12 cellular contexts compared by ENCODE assay signal in genomic region chr18:58496937-58497336, GRCh38.
DNase-seq lines count a peak whose midpoint lies in the region; ATAC-seq, FAIRE-seq and TF ChIP-seq lines count a peak whose summit lies in the region.
"Had no signal": no experiment of that assay in that cellular context is flagged by ENCODE, and none has a peak within 500 bp of the region (broad histone marks: within the 10 kb centered on the region; RNA-seq: fewer than 3 reads in every experiment).

No MANE protein-coding gene starts in this region.

- H3K36me3 ChIP-seq in RWPE2 (ENCODE audit: low read depth) (no peaks in the 10 kb centered on the region), keratinocyte (ENCODE audit: control insufficient read depth in 2 of 2, extremely low read depth in 1 of 2, insufficient read depth in 2 of 2, low read length in 2 of 2) (no peaks in the 10 kb centered on the region)
- H3K36me3 ChIP-seq: vagina had no signal

- CTCF ChIA-PET in activated CD4-positive, alpha-beta T cell treated with anti-CD3 and anti-CD28 coated beads, Interleukin-2, amount 10 ng/mL, durations not matched to agents 7 days and 5 days (lab: Charles Lee) = interaction anchor here (1.0 to 2.7 kb wide), 3 partner anchors 12 to 839 kb away, joined by 4 to 11 read pairs (median 6); no protein-coding TSS in a partner anchor

- POLR2A ChIA-PET in activated CD4-positive, alpha-beta T cell treated with anti-CD3 and anti-CD28 coated beads, Interleukin-2, amount 10 ng/mL, durations not matched to agents 7 days and 5 days (lab: Charles Lee) = no interaction called here

- H2AFZ ChIP-seq in keratinocyte (ENCODE audit: control insufficient read depth, low read length) = no peak overlapping the region

- H3K4me1 ChIP-seq in RWPE2 (ENCODE audit: insufficient read depth, poor library complexity, severe bottlenecking) = no peaks in the 10 kb centered on the region
- no peaks in the 10 kb centered on the region for H3K4me1 ChIP-seq in keratinocyte (ENCODE audit: control insufficient read depth, extremely low read depth, insufficient read depth, low read length)

- no peaks in the 10 kb centered on the region for H4K20me1 ChIP-seq in keratinocyte (ENCODE audit: control insufficient read depth, extremely low read depth, insufficient read depth, low read length)

- H3K27me3 Mint-ChIP-seq in HFFc6 (ENCODE audit: insufficient read depth) = peaks cover 3% of the 10 kb centered on the region
- H3K27me3 Mint-ChIP-seq in activated CD4-positive, alpha-beta T cell treated with anti-CD3 and anti-CD28 coated beads, Interleukin-2, amount 10 ng/mL, durations not matched to agents 7 days and 5 days = peaks cover 25% of the 10 kb centered on the region
- H3K27me3 Mint-ChIP-seq in activated naive CD8-positive, alpha-beta T cell treated with anti-CD3 and anti-CD28 coated beads, Interleukin-2, amount 50 U/mL, for 24 hours = peaks cover 29% of the 10 kb centered on the region

- no peaks in the 10 kb centered on the region for H3K27me3 ChIP-seq in RWPE2 (ENCODE audit: insufficient read depth, poor library complexity, severe bottlenecking)
- H3K27me3 ChIP-seq in keratinocyte (ENCODE audit: control insufficient read depth, extremely low read depth, insufficient read depth, low read length) = peaks cover 8% of the 10 kb centered on the region
- H3K27me3 ChIP-seq: vagina had no signal

- no peak for ATAC-seq in RWPE2 (ENCODE audit: low read depth)
- ATAC-seq in activated naive CD8-positive, alpha-beta T cell treated with anti-CD3 and anti-CD28 coated beads, Interleukin-2, amount 50 U/mL, for 24 hours = no peak

- DNase-seq in DMS53 treated with DMSO at 0.1 percent for 48 hours (lab: John Stamatoyannopoulos, UW; ENCODE audit: unreplicated experiment) = peak; percentile 35
- DNase-seq in HFFc6 = no peak
- DNase-seq in RWPE2 (ENCODE audit: low spot score) = no peak
- no peak for DNase-seq in keratinocyte (ENCODE audit: low read depth, low spot score)
- no peak for DNase-seq in activated CD4-positive, alpha-beta T cell treated with anti-CD3 and anti-CD28 coated beads, Interleukin-2, amount 10 ng/mL, durations not matched to agents 7 days and 5 days
- no peak for DNase-seq in AG08395 (ENCODE audit: low spot score)
- DNase-seq in SHP77 treated with DMSO at 0.1 percent for 48 hours (lab: John Stamatoyannopoulos, UW) = no peak
- DNase-seq in activated naive CD8-positive, alpha-beta T cell treated with anti-CD3 and anti-CD28 coated beads, Interleukin-2, amount 50 U/mL, for 24 hours = no peak
- DNase-seq: activated CD8-positive, alpha-beta memory T cell treated with anti-CD3 and anti-CD28 coated beads for 24 hours had no signal

- no peak overlapping the region for H3K27ac Mint-ChIP-seq in HFFc6
- no peak overlapping the region for H3K27ac Mint-ChIP-seq in activated CD4-positive, alpha-beta T cell treated with anti-CD3 and anti-CD28 coated beads, Interleukin-2, amount 10 ng/mL, durations not matched to agents 7 days and 5 days
- H3K27ac Mint-ChIP-seq in activated naive CD8-positive, alpha-beta T cell treated with anti-CD3 and anti-CD28 coated beads, Interleukin-2, amount 50 U/mL, for 24 hours = no peak overlapping the region

- no peak overlapping the region for H3K4me3 ChIP-seq in RWPE2 (ENCODE audit: severe bottlenecking)
- H3K4me3 ChIP-seq in keratinocyte (ENCODE audit: control insufficient read depth in 2 of 3, extremely low read depth in 1 of 3, insufficient read depth in 2 of 3, low read depth in 1 of 3, low read length in 3 of 3) = no peak overlapping the region
- H3K4me3 ChIP-seq: coronary artery, lung, vagina had no signal

- dilution Hi-C loops in keratinocyte (cut with MboI; ENCODE audit: extremely low pct_ligation_motif_present, low sequenced_read_pairs) = no loop called here

- no peaks in the 10 kb centered on the region for H3K79me2 ChIP-seq in keratinocyte (ENCODE audit: control insufficient read depth, insufficient read depth, low read length)

- H3K4me2 ChIP-seq in keratinocyte (ENCODE audit: control insufficient read depth, extremely low read depth, insufficient read depth, low read depth, low read length) = no peak overlapping the region

- no peak for FAIRE-seq in keratinocyte (lab: Jason Lieb, UNC)

- H3K4me1 Mint-ChIP-seq in HFFc6 (ENCODE audit: low read depth) = peaks cover 25% of the 10 kb centered on the region
- peaks cover 15% of the 10 kb centered on the region for H3K4me1 Mint-ChIP-seq in activated CD4-positive, alpha-beta T cell treated with anti-CD3 and anti-CD28 coated beads, Interleukin-2, amount 10 ng/mL, durations not matched to agents 7 days and 5 days
- H3K4me1 Mint-ChIP-seq in activated naive CD8-positive, alpha-beta T cell treated with anti-CD3 and anti-CD28 coated beads, Interleukin-2, amount 50 U/mL, for 24 hours = peaks cover 6% of the 10 kb centered on the region

- no peak overlapping the region for H3K4me3 Mint-ChIP-seq in HFFc6
- no peak overlapping the region for H3K4me3 Mint-ChIP-seq in activated CD4-positive, alpha-beta T cell treated with anti-CD3 and anti-CD28 coated beads, Interleukin-2, amount 10 ng/mL, durations not matched to agents 7 days and 5 days
- H3K4me3 Mint-ChIP-seq in activated naive CD8-positive, alpha-beta T cell treated with anti-CD3 and anti-CD28 coated beads, Interleukin-2, amount 50 U/mL, for 24 hours = no peak overlapping the region

- no peaks in the 10 kb centered on the region for H3K9me1 ChIP-seq in keratinocyte (ENCODE audit: control insufficient read depth, extremely low read depth, insufficient read depth, low read length)

- H3K36me3 Mint-ChIP-seq in HFFc6 (ENCODE audit: low read depth) = peaks cover 25% of the 10 kb centered on the region
- H3K36me3 Mint-ChIP-seq in activated CD4-positive, alpha-beta T cell treated with anti-CD3 and anti-CD28 coated beads, Interleukin-2, amount 10 ng/mL, durations not matched to agents 7 days and 5 days (ENCODE audit: low read depth) = no peaks in the 10 kb centered on the region
- no peaks in the 10 kb centered on the region for H3K36me3 Mint-ChIP-seq in activated naive CD8-positive, alpha-beta T cell treated with anti-CD3 and anti-CD28 coated beads, Interleukin-2, amount 50 U/mL, for 24 hours (ENCODE audit: low read depth)

- H3K27ac ChIP-seq in RWPE2 (ENCODE audit: poor library complexity, severe bottlenecking) (no peak overlapping the region), keratinocyte (ENCODE audit: control insufficient read depth, insufficient read depth, low read length) (no peak overlapping the region)
- H3K27ac ChIP-seq: coronary artery, vagina had no signal

- no peaks in the 10 kb centered on the region for H3K9me3 Mint-ChIP-seq in HFFc6
- no peaks in the 10 kb centered on the region for H3K9me3 Mint-ChIP-seq in activated CD4-positive, alpha-beta T cell treated with anti-CD3 and anti-CD28 coated beads, Interleukin-2, amount 10 ng/mL, durations not matched to agents 7 days and 5 days
- no peaks in the 10 kb centered on the region for H3K9me3 Mint-ChIP-seq in activated naive CD8-positive, alpha-beta T cell treated with anti-CD3 and anti-CD28 coated beads, Interleukin-2, amount 50 U/mL, for 24 hours

- TF ChIP-seq CTCF in HFFc6 (IDR thresholded peaks at IDR 0.05) (peak; percentile 39; the same call in 1 of the 2 replicates), RWPE2 (IDR thresholded peaks at IDR 0.05; ENCODE audit: poor library complexity, severe bottlenecking) (peak; percentile 59), keratinocyte (optimal IDR thresholded peaks at IDR 0.05 in 1 of 3, IDR thresholded peaks at IDR 0.05 in 1 of 3, conservative IDR thresholded peaks at IDR 0.05 in 1 of 3; ENCODE audit: extremely low read depth in 1 of 3, insufficient read depth in 2 of 3, low read length in 3 of 3) (peak; percentile 52 to 71 (median 53))

- H3K9me3 ChIP-seq in RWPE2 (ENCODE audit: severe bottlenecking) = no peaks in the 10 kb centered on the region
- no peaks in the 10 kb centered on the region for H3K9me3 ChIP-seq in keratinocyte (ENCODE audit: control insufficient read depth, low read depth, low read length)
- H3K9me3 ChIP-seq: vagina had no signal

- H3K9ac ChIP-seq in keratinocyte (ENCODE audit: control insufficient read depth, extremely low read depth, insufficient read depth, low read length) = no peak overlapping the region
